Comparison of ENCODE assay signal across 8 cellular contexts in genomic region chr12:46187023-46187422, GRCh38.
DNase-seq lines count a peak whose midpoint lies in the region; TF ChIP-seq lines count a peak whose summit lies in the region.

No MANE protein-coding gene starts in this region.

- H3K9me3 ChIP-seq in mammary epithelial cell (replicated peaks; ENCODE audit: insufficient read depth, low read length), result no peaks in the 10 kb centered on the region

- DNase-seq in AG08395 (ENCODE audit: low spot score) (peak; percentile 54), HFF-Myc (ENCODE audit: extremely low read depth, low read depth) (peak; percentile 60), mammary epithelial cell (peak; percentile 72), medulla oblongata (ENCODE audit: extremely low spot score) (peak; percentile 49), posterior vena cava (ENCODE audit: low spot score) (no peak), glomerular visceral epithelial cell (ENCODE audit: extremely low spot score) (no peak), NCI-H2081 treated with DMSO at 0.1 percent for 48 hours (lab: John Stamatoyannopoulos, UW) (no peak), T-helper 9 cell (no peak)

- H3K27me3 ChIP-seq in mammary epithelial cell (ENCODE audit: insufficient read depth, low read length), result no peaks in the 10 kb centered on the region

- H3K4me3 ChIP-seq in HFF-Myc (replicated peaks; ENCODE audit: low read depth, low read length) (no peak overlapping the region), mammary epithelial cell (replicated peaks in 1 of 3; ENCODE audit: insufficient read depth in 1 of 3, low read depth in 2 of 3, low read length in 3 of 3) (no peak overlapping the region)

- intact Hi-C loops in mammary epithelial cell (cut with micrococcal nuclease), result loop anchor here (5.0 kb wide), 1 partner anchor 115 kb away; no protein-coding TSS in a partner anchor
- intact Hi-C loops in posterior vena cava (cut with DNase I), result no loop called here

- H3K36me3 ChIP-seq in mammary epithelial cell (ENCODE audit: insufficient read depth, low read length), result no peaks in the 10 kb centered on the region

- CTCF ChIA-PET in mammary epithelial cell (lab: Charles Lee; ENCODE audit: low non-redundant PET), result no interaction called here

- in situ Hi-C loops in mammary epithelial cell (cut with MboI; ENCODE audit: low sequenced_read_pairs in 2 of 2), result no loop called here

- dilution Hi-C loops in mammary epithelial cell (cut with HindIII; ENCODE audit: low sequenced_read_pairs), result no loop called here

- TF ChIP-seq CTCF in HFF-Myc (IDR thresholded peaks at IDR 0.05; ENCODE audit: low read depth, low read length, missing control alignments), result no peak
- no peak for TF ChIP-seq CTCF in mammary epithelial cell (conservative IDR thresholded peaks at IDR 0.05 in 1 of 2, IDR thresholded peaks at IDR 0.05 in 1 of 2; ENCODE audit: extremely low read depth in 1 of 2, insufficient read depth in 1 of 2, low read depth in 1 of 2, low read length in 2 of 2)

- no peak overlapping the region for H3K9ac ChIP-seq in mammary epithelial cell (ENCODE audit: insufficient read depth, low read length)

- no peaks in the 10 kb centered on the region for H3K79me2 ChIP-seq in mammary epithelial cell (ENCODE audit: insufficient read depth, low read length)

- H3K4me2 ChIP-seq in mammary epithelial cell (ENCODE audit: insufficient read depth, low read depth, low read length), result no peak overlapping the region

- H2AFZ ChIP-seq in mammary epithelial cell (ENCODE audit: low read depth, low read length), result no peak overlapping the region

- 33% methylated on average over 3 of the region's 3 CpGs for WGBS in mammary epithelial cell (ENCODE audit: low coverage, missing lambda C conversion rate)

- no peak overlapping the region for H3K27ac ChIP-seq in mammary epithelial cell (ENCODE audit: insufficient read depth, low read depth, low read length)

- H3K4me1 ChIP-seq in mammary epithelial cell (ENCODE audit: insufficient read depth, low read length), result peaks cover 10% of the 10 kb centered on the region

- BruUV-seq in mammary epithelial cell (replicated peaks; lab: Mats Ljungman, UMichigan), result no TSS peak

- H4K20me1 ChIP-seq in mammary epithelial cell (ENCODE audit: insufficient read depth, low read length), result no peaks in the 10 kb centered on the region

Comparison
In these comparisons a context has a peak if more than half of its experiments do, and no peak if none do; other contexts are left out.
1. DNase-seq: peak in AG08395 (single experiment), HFF-Myc (single experiment), mammary epithelial cell (single experiment) and medulla oblongata (single experiment); none in posterior vena cava (single experiment), glomerular visceral epithelial cell (single experiment), NCI-H2081 treated with DMSO at 0.1 percent for 48 hours (single experiment) and T-helper 9 cell (single experiment).